2 cellular contexts compared by ENCODE assay signal in the genomic region with DNA sequence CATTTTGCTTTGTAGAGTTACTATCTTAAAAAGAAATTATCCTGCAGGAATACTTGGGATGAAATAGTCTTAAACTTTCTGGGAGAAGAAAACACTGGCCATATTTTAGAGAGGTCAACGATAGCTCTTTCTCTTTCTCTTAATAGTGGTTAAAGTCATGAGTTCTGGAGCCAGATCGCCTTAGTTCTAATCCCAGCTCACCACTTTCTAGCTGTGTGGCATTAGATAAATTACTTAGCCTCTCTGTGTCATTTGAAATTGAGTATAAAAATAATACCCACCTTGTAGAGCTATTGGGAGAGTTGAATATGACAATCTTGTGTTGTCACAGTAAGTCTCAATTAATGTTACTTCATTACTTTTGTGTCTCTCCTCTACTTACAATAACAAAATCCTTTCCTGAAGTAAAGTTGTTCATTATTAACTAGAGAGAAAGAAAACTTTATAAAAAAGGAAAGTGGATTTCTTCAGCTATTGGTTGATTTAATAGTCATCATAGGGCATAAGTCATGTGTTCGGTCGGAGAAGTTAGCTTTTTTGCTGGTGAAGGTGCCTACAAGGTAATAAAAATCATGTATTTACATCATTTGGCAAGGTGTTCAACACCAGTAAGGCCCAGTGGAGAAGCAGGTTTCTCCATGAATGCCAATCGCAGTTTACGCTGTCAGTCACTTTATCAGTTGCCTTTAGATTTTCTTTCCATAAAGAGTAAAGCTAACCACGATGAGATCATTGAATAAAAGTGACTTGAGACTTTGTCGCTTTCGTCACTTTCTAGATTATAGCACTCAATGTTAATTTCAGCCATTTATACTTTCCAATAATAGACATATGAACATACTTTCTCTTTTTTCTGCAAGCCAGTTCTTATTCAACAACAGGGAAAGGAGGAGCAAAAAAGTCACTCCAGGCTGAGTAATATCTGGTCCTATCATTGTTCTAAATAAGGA.
TF ChIP-seq lines count a peak whose summit lies in the region.

No MANE protein-coding gene starts in this region.

TF ChIP-seq in K562, 482 proteins besides CTCF, POLR2A, EP300 and RAD21:
- TF ChIP-seq FUS (optimal IDR thresholded peaks at IDR 0.05; ENCODE audit: low read depth, low read length), result no peak
- peak; percentile 62 for TF ChIP-seq RBM25 (IDR thresholded peaks at IDR 0.05; ENCODE audit: low read depth, low read length, severe bottlenecking)
- TF ChIP-seq RCOR1 (IDR thresholded peaks at IDR 0.05; ENCODE audit: borderline replicate concordance in 1 of 2, low read depth in 2 of 2, low read length in 2 of 2), result no peak
- TF ChIP-seq GTF2B (IDR thresholded peaks at IDR 0.05; ENCODE audit: extremely low read depth, insufficient read length), result no peak

TF ChIP-seq in liver, 16 proteins besides CTCF, POLR2A, EP300 and RAD21:
- TF ChIP-seq SP1 (IDR thresholded peaks at IDR 0.05) (no peak), RXRA (IDR thresholded peaks at IDR 0.05) (no peak), HNF4A (conservative IDR thresholded peaks at IDR 0.05) (no peak), TAF1 (conservative IDR thresholded peaks at IDR 0.05) (no peak), NR2F2 (IDR thresholded peaks at IDR 0.05) (no peak), GABPA (IDR thresholded peaks at IDR 0.05 in 1 of 2, conservative IDR thresholded peaks at IDR 0.05 in 1 of 2) (no peak), ATF3 (IDR thresholded peaks at IDR 0.05) (no peak), FOXA2 (IDR thresholded peaks at IDR 0.05) (no peak), JUND (IDR thresholded peaks at IDR 0.05) (no peak), MAX (IDR thresholded peaks at IDR 0.05) (no peak), HNF4G (IDR thresholded peaks at IDR 0.05) (no peak), EGR1 (IDR thresholded peaks at IDR 0.05; ENCODE audit: low read depth in 2 of 2) (no peak), FOXA1 (IDR thresholded peaks at IDR 0.05) (no peak), YY1 (IDR thresholded peaks at IDR 0.05) (no peak)
- TF ChIP-seq, protein P1, sequence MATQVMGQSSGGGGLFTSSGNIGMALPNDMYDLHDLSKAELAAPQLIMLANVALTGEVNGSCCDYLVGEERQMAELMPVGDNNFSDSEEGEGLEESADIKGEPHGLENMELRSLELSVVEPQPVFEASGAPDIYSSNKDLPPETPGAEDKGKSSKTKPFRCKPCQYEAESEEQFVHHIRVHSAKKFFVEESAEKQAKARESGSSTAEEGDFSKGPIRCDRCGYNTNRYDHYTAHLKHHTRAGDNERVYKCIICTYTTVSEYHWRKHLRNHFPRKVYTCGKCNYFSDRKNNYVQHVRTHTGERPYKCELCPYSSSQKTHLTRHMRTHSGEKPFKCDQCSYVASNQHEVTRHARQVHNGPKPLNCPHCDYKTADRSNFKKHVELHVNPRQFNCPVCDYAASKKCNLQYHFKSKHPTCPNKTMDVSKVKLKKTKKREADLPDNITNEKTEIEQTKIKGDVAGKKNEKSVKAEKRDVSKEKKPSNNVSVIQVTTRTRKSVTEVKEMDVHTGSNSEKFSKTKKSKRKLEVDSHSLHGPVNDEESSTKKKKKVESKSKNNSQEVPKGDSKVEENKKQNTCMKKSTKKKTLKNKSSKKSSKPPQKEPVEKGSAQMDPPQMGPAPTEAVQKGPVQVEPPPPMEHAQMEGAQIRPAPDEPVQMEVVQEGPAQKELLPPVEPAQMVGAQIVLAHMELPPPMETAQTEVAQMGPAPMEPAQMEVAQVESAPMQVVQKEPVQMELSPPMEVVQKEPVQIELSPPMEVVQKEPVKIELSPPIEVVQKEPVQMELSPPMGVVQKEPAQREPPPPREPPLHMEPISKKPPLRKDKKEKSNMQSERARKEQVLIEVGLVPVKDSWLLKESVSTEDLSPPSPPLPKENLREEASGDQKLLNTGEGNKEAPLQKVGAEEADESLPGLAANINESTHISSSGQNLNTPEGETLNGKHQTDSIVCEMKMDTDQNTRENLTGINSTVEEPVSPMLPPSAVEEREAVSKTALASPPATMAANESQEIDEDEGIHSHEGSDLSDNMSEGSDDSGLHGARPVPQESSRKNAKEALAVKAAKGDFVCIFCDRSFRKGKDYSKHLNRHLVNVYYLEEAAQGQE (IDR thresholded peaks at IDR 0.05), result no peak
- TF ChIP-seq, protein P2, sequence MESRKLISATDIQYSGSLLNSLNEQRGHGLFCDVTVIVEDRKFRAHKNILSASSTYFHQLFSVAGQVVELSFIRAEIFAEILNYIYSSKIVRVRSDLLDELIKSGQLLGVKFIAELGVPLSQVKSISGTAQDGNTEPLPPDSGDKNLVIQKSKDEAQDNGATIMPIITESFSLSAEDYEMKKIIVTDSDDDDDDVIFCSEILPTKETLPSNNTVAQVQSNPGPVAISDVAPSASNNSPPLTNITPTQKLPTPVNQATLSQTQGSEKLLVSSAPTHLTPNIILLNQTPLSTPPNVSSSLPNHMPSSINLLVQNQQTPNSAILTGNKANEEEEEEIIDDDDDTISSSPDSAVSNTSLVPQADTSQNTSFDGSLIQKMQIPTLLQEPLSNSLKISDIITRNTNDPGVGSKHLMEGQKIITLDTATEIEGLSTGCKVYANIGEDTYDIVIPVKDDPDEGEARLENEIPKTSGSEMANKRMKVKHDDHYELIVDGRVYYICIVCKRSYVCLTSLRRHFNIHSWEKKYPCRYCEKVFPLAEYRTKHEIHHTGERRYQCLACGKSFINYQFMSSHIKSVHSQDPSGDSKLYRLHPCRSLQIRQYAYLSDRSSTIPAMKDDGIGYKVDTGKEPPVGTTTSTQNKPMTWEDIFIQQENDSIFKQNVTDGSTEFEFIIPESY (IDR thresholded peaks at IDR 0.05), result no peak
